Comparison of ENCODE assay signal across 12 cellular contexts in genomic region chr1:93599479-93599878, GRCh38.
"Had no signal": no experiment of that assay in that cellular context is flagged by ENCODE, and none has a peak within 500 bp of the region (broad histone marks: within the 10 kb centered on the region; RNA-seq: fewer than 3 reads in every experiment).

No MANE protein-coding gene starts in this region.

- H3K4me1 Mint-ChIP-seq: activated naive CD8-positive, alpha-beta T cell treated with anti-CD3 and anti-CD28 coated beads, Interleukin-2, amount 10 ng/mL, durations not matched to agents 7 days and 5 days; T-cell had no signal

- H3K36me3 ChIP-seq: neural progenitor cell had no signal

- H3K27ac ChIP-seq: neural progenitor cell, SK-N-MC had no signal

- H3K27ac Mint-ChIP-seq: activated naive CD8-positive, alpha-beta T cell treated with anti-CD3 and anti-CD28 coated beads, Interleukin-2, amount 10 ng/mL, durations not matched to agents 7 days and 5 days; mesothelial cell of epicardium; neural progenitor cell; T-cell had no signal

- DNase-seq: activated CD4-positive, alpha-beta T cell treated with anti-CD3 and anti-CD28 coated beads for 48 hours; activated naive CD4-positive, alpha-beta T cell; activated naive CD8-positive, alpha-beta T cell treated with anti-CD3 and anti-CD28 coated beads, Interleukin-2, amount 10 ng/mL, durations not matched to agents 7 days and 5 days; hippocampal formation; stimulated activated CD4-positive, alpha-beta T cell treated with anti-CD3 and anti-CD28 coated beads, Interleukin-12 subunit alpha, Interleukin-12 subunit beta, amount 100 ng/mL, for 4 hours; stimulated activated CD4-positive, alpha-beta T cell treated with anti-CD3 and anti-CD28 coated beads, Interleukin-2, amount 100 ng/mL, for 24 hours; T-cell; T1000 had no signal

- H3K9me3 Mint-ChIP-seq: activated naive CD8-positive, alpha-beta T cell treated with anti-CD3 and anti-CD28 coated beads, Interleukin-2, amount 10 ng/mL, durations not matched to agents 7 days and 5 days; mesothelial cell of epicardium; T-cell had no signal

- H3K4me3 Mint-ChIP-seq: activated naive CD8-positive, alpha-beta T cell treated with anti-CD3 and anti-CD28 coated beads, Interleukin-2, amount 10 ng/mL, durations not matched to agents 7 days and 5 days; mesothelial cell of epicardium; neural progenitor cell; T-cell had no signal

- H2AFZ ChIP-seq: neural progenitor cell had no signal

- FAIRE-seq: urothelium cell line had no signal

- ATAC-seq: T-cell had no signal

- H3K4me3 ChIP-seq: neural progenitor cell, SK-N-MC had no signal

- H3K4me2 ChIP-seq: neural progenitor cell had no signal

- H3K36me3 Mint-ChIP-seq: activated naive CD8-positive, alpha-beta T cell treated with anti-CD3 and anti-CD28 coated beads, Interleukin-2, amount 10 ng/mL, durations not matched to agents 7 days and 5 days; mesothelial cell of epicardium; T-cell had no signal

- H3K27me3 Mint-ChIP-seq: T-cell had no signal

- H3K27me3 ChIP-seq: neural progenitor cell had no signal

- H3K9ac ChIP-seq: neural progenitor cell had no signal
